1 cellular context compared by ENCODE assay signal in the genomic region with DNA sequence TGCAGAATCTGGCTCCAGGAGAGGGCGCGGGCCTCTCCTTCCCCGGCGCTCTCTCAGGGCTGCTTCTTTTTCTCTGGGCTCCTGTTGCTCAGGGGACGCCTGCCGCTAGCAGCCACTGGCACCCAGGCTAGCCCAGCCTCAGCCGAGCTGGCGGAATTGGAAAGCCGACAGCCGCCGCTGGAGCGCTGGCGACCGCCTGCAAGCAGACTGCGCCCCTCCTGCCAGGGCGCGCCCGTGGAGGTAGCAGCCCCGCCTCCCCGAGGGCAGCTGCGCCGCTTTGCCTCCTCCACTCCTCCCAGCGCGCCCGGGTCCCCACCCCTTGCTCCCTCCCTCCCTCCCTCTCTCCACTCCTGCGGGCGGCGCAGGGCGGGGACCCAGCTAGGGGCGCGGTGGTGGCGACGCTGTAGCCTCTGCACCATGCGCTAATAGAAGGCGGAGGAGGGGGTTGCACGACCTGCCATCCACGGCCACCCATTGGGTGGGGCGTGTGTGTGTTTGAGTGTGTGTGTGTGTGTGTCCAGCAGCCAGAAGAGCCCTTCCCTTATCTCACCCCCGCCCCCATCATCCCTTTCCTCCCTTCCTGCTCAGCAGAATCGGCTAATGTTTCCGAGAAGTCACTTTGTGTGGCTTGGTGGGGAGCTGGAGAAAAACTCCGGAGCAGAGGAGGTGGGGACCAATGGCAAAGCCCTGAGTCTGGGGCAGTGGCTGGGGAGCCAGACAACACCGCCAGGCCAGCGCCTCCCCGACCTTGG.
TF ChIP-seq lines count a peak whose summit lies in the region.

Gene SCN9A (minus strand): TSS at position 209 of the 752 bp plus-strand sequence. CDS start 64,188 bp downstream, outside the sequence.

TF ChIP-seq in K562, 482 proteins besides CTCF, POLR2A, EP300 and RAD21 (continued from another document and continues in another):
- TF ChIP-seq TOE1 (IDR thresholded peaks at IDR 0.05; ENCODE audit: borderline replicate concordance): peak; percentile 95
- TF ChIP-seq TOE1 (CRISPR knock-in tag; IDR thresholded peaks at IDR 0.05; ENCODE audit: borderline replicate concordance, low read depth): no peak
- peak; percentile 81 for TF ChIP-seq LARP7 (IDR thresholded peaks at IDR 0.05)
- peak; percentile 74 for TF ChIP-seq EHMT2 (IDR thresholded peaks at IDR 0.05)
- peak; percentile 72; the same call in 1 of the 2 replicates for TF ChIP-seq TEAD4 (IDR thresholded peaks at IDR 0.05; ENCODE audit: low read length)
- TF ChIP-seq TEAD4 (CRISPR knock-in tag; IDR thresholded peaks at IDR 0.05; ENCODE audit: borderline replicate concordance): no peak
- TF ChIP-seq BRD9 (IDR thresholded peaks at IDR 0.05; ENCODE audit: low read depth, partially characterized antibody): peak; percentile 63
- 0 out of 2 replicates have a peak, but pooled peaks have one; percentile 50 for TF ChIP-seq CREB3L1 (IDR thresholded peaks at IDR 0.05; ENCODE audit: borderline replicate concordance, low read depth)
- TF ChIP-seq ETV1 (tag; conservative IDR thresholded peaks at IDR 0.05; ENCODE audit: low read depth): peak; percentile 98
- TF ChIP-seq, protein P1, sequence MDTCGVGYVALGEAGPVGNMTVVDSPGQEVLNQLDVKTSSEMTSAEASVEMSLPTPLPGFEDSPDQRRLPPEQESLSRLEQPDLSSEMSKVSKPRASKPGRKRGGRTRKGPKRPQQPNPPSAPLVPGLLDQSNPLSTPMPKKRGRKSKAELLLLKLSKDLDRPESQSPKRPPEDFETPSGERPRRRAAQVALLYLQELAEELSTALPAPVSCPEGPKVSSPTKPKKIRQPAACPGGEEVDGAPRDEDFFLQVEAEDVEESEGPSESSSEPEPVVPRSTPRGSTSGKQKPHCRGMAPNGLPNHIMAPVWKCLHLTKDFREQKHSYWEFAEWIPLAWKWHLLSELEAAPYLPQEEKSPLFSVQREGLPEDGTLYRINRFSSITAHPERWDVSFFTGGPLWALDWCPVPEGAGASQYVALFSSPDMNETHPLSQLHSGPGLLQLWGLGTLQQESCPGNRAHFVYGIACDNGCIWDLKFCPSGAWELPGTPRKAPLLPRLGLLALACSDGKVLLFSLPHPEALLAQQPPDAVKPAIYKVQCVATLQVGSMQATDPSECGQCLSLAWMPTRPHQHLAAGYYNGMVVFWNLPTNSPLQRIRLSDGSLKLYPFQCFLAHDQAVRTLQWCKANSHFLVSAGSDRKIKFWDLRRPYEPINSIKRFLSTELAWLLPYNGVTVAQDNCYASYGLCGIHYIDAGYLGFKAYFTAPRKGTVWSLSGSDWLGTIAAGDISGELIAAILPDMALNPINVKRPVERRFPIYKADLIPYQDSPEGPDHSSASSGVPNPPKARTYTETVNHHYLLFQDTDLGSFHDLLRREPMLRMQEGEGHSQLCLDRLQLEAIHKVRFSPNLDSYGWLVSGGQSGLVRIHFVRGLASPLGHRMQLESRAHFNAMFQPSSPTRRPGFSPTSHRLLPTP (IDR thresholded peaks at IDR 0.05; ENCODE audit: borderline replicate concordance, extremely low read depth, insufficient read length): no peak
- peak; percentile 99 for TF ChIP-seq MAZ (CRISPR knock-in tag; conservative IDR thresholded peaks at IDR 0.05 in 1 of 2, IDR thresholded peaks at IDR 0.05 in 1 of 2)
- TF ChIP-seq CBX1 (IDR thresholded peaks at IDR 0.05; ENCODE audit: low read depth): peak; percentile 88
- no peak for TF ChIP-seq ZNF77 (CRISPR knock-in tag; IDR thresholded peaks at IDR 0.05)
- TF ChIP-seq, protein P2, sequence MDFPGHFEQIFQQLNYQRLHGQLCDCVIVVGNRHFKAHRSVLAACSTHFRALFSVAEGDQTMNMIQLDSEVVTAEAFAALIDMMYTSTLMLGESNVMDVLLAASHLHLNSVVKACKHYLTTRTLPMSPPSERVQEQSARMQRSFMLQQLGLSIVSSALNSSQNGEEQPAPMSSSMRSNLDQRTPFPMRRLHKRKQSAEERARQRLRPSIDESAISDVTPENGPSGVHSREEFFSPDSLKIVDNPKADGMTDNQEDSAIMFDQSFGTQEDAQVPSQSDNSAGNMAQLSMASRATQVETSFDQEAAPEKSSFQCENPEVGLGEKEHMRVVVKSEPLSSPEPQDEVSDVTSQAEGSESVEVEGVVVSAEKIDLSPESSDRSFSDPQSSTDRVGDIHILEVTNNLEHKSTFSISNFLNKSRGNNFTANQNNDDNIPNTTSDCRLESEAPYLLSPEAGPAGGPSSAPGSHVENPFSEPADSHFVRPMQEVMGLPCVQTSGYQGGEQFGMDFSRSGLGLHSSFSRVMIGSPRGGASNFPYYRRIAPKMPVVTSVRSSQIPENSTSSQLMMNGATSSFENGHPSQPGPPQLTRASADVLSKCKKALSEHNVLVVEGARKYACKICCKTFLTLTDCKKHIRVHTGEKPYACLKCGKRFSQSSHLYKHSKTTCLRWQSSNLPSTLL (IDR thresholded peaks at IDR 0.05): peak; percentile 78
- no peak for TF ChIP-seq HMGXB4 (CRISPR knock-in tag; IDR thresholded peaks at IDR 0.05)
- no peak for TF ChIP-seq CEBPG (CRISPR knock-in tag; IDR thresholded peaks at IDR 0.05)
- peak in 1 of 2 experiments; percentile 1; a peak in 1 of 4 replicates for TF ChIP-seq CEBPG (tag; conservative IDR thresholded peaks at IDR 0.05 in 1 of 2, IDR thresholded peaks at IDR 0.05 in 1 of 2)
- TF ChIP-seq TARDBP (IDR thresholded peaks at IDR 0.05): peak; percentile 32; the same call in 1 of the 2 replicates
- TF ChIP-seq DACH1 (IDR thresholded peaks at IDR 0.05; ENCODE audit: partially characterized antibody): peak; percentile 97
- TF ChIP-seq E2F6 (IDR thresholded peaks at IDR 0.05; ENCODE audit: borderline replicate concordance in 1 of 2, extremely low read depth in 1 of 2, insufficient read depth in 1 of 2, insufficient read length in 1 of 2, low read depth in 1 of 2, low read length in 1 of 2, poor library complexity in 1 of 2, severe bottlenecking in 1 of 2): peak; percentile 68 to 74
- TF ChIP-seq MYNN (IDR thresholded peaks at IDR 0.05): peak; percentile 95
- TF ChIP-seq MYNN (CRISPR knock-in tag; IDR thresholded peaks at IDR 0.05): no peak
- peak; percentile 75 for TF ChIP-seq GABPB1 (CRISPR knock-in tag; IDR thresholded peaks at IDR 0.05)
- peak; percentile 92 for TF ChIP-seq NCOA1 (IDR thresholded peaks at IDR 0.05; ENCODE audit: low read depth)
- TF ChIP-seq SMARCA4 (IDR thresholded peaks at IDR 0.05): peak; percentile 91
- TF ChIP-seq JUND (IDR thresholded peaks at IDR 0.05; ENCODE audit: borderline replicate concordance, low read depth, low read length): peak; percentile 81
- TF ChIP-seq JUND (tag; IDR thresholded peaks at IDR 0.05; ENCODE audit: borderline replicate concordance, low read depth, low read length): peak; percentile 82; the same call in 1 of the 3 replicates
- TF ChIP-seq DDX20 (tag; IDR thresholded peaks at IDR 0.05; ENCODE audit: low read depth): no peak
- TF ChIP-seq NFE2 (IDR thresholded peaks at IDR 0.05; ENCODE audit: low read depth): peak; percentile 61
- peak; percentile 63 for TF ChIP-seq ARID3A (IDR thresholded peaks at IDR 0.05; ENCODE audit: borderline replicate concordance, low read depth, low read length)
- peak; percentile 84 for TF ChIP-seq CBFA2T3 (IDR thresholded peaks at IDR 0.05)
- no peak for TF ChIP-seq NR2C2 (CRISPR knock-in tag; IDR thresholded peaks at IDR 0.05)
- peak; percentile 69; the same call in 1 of the 2 replicates for TF ChIP-seq NR2C2 (tag; IDR thresholded peaks at IDR 0.05)
- peak; percentile 56 for TF ChIP-seq ZFP36 (IDR thresholded peaks at IDR 0.05; ENCODE audit: low read depth, low read length, partially characterized antibody)
- no peak for TF ChIP-seq ZNF695 (CRISPR knock-in tag; IDR thresholded peaks at IDR 0.05)
- TF ChIP-seq HMG20B (CRISPR knock-in tag; IDR thresholded peaks at IDR 0.05): no peak
- TF ChIP-seq SMAD3 (CRISPR knock-in tag; conservative IDR thresholded peaks at IDR 0.05): no peak
- TF ChIP-seq HNRNPL (IDR thresholded peaks at IDR 0.05; ENCODE audit: low read depth, low read length): peak; percentile 96
- TF ChIP-seq TEAD1 (CRISPR knock-in tag; IDR thresholded peaks at IDR 0.05): peak in 1 of 2 experiments; percentile 74; a peak in 1 of 4 replicates
- TF ChIP-seq DIDO1 (tag; IDR thresholded peaks at IDR 0.05; ENCODE audit: low read depth): peak; percentile 51; the same call in 1 of the 2 replicates
- peak; percentile 87 for TF ChIP-seq ZNF175 (CRISPR knock-in tag; IDR thresholded peaks at IDR 0.05; ENCODE audit: low read depth)
- peak; percentile 83 for TF ChIP-seq TAF9B (IDR thresholded peaks at IDR 0.05; ENCODE audit: partially characterized antibody)
